In the genomic region with DNA sequence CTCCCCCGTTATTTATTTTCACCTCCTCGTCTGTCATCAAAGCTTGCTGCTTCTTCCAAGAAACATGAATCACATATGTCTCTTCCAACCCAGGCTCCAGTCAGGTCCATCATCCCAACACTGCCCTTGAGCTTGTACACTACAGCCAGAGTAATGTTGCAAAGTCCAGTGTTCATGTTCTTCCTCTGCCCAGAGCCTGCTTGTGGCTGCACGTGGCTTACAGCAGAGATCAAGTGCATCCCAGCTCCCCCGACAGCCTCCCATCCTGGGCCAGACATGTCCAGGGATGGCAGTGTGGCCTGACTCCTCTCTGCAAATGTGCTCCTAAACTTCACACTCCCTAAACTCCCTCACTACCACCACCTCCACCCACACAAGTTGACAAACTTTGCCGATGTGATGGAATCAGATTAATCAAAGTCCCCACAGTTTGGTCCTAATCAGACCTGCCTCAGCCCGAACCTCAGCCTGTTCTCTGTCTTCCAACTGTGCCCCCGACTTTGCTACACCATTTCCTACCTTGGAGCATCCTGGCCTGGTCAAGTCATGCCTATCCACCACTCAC, we compare ENCODE assay signal across 17 cellular contexts. TPM values are rescaled to one million over a fixed set of nuclear protein-coding genes. Genes with fewer than 3 reads are reported as not detected.
DNase-seq lines count a peak whose midpoint lies in the region; ATAC-seq, FAIRE-seq and TF ChIP-seq lines count a peak whose summit lies in the region.
"Had no signal": no experiment of that assay in that cellular context is flagged by ENCODE, and none has a peak within 500 bp of the region (broad histone marks: within the 10 kb centered on the region; RNA-seq: fewer than 3 reads in every experiment).

No MANE protein-coding gene starts in this region.

- intact Hi-C loops in vagina (cut with DNase I) = no loop called here

- H3K27ac ChIP-seq in H1 (ENCODE audit: low read depth, low read length) (no peak overlapping the region), trophoblast cell (ENCODE audit: low read depth, low read length) (no peak overlapping the region), vagina (no peak overlapping the region)
- H3K27ac ChIP-seq: BLaER1 had no signal

- DNase-seq in activated CD8-positive, alpha-beta memory T cell treated with anti-CD3 and anti-CD28 coated beads for 24 hours = peak; percentile 30
- no peak for DNase-seq in activated CD8-positive, alpha-beta memory T cell treated with anti-CD3 and anti-CD28 coated beads, Interleukin-2, amount 50 U/mL, for 4 hours
- DNase-seq in H1 (ENCODE audit: low read depth in 1 of 2, low spot score in 2 of 2) = peak in 1 of 2 experiments; percentile 11
- DNase-seq in trophoblast cell = no peak
- DNase-seq in vagina (ENCODE audit: extremely low spot score in 2 of 2) = peak; percentile 34 to 67
- no peak for DNase-seq in EL
- DNase-seq: 8988T; AML-193; Caco-2; CD8-positive, alpha-beta memory T cell; DND-41; GF-D8; HCEC 1CT; HFFc6 had no signal

- no peaks in the 10 kb centered on the region for H3K36me3 ChIP-seq in H1 (ENCODE audit: control insufficient read depth in 2 of 4, insufficient read depth in 4 of 4, low read length in 3 of 4)
- no peaks in the 10 kb centered on the region for H3K36me3 ChIP-seq in trophoblast cell (ENCODE audit: control insufficient read depth in 1 of 2, insufficient read depth in 2 of 2, low read length in 2 of 2)
- H3K36me3 ChIP-seq in vagina = no peaks in the 10 kb centered on the region
- H3K36me3 ChIP-seq: BLaER1 had no signal

- TF ChIP-seq RAD21 in H1 (IDR thresholded peaks at IDR 0.05 in 1 of 2, conservative IDR thresholded peaks at IDR 0.05 in 1 of 2; ENCODE audit: low read depth in 2 of 2, low read length in 2 of 2) = no peak

- H2BK120ac ChIP-seq in H1 (replicated peaks; ENCODE audit: low read depth, low read length) (no peak overlapping the region), trophoblast cell (ENCODE audit: insufficient read depth, low read length, poor library complexity) (no peak overlapping the region)

- H2AFZ ChIP-seq in H1 (ENCODE audit: low read length) (no peak overlapping the region), trophoblast cell (ENCODE audit: insufficient read depth, low read length, poor library complexity) (no peak overlapping the region)

- POLR2A ChIA-PET in H1 (lab: Charles Lee; ENCODE audit: partially characterized antibody) = no interaction called here

- H2BK15ac ChIP-seq in H1 (ENCODE audit: low read length) = no peak overlapping the region

- ATAC-seq in HG03469 (IDR thresholded peaks at IDR 0.05; ENCODE audit: unreplicated experiment) = no peak

- no peaks in the 10 kb centered on the region; a peak in 1 of 7 replicates for H3K27me3 ChIP-seq in H1 (replicated peaks in 1 of 4; ENCODE audit: control insufficient read depth in 3 of 4, extremely low read depth in 1 of 4, insufficient read depth in 3 of 4, low read length in 3 of 4)
- no peaks in the 10 kb centered on the region for H3K27me3 ChIP-seq in trophoblast cell (ENCODE audit: insufficient read depth, low read length)
- no peaks in the 10 kb centered on the region for H3K27me3 ChIP-seq in vagina
- H3K27me3 ChIP-seq: BLaER1 had no signal

- H2AK5ac ChIP-seq in H1 (ENCODE audit: low read depth, low read length) (no peak overlapping the region), trophoblast cell (ENCODE audit: low read length) (no peak overlapping the region)

- H3K23me2 ChIP-seq in H1 (ENCODE audit: low read depth, low read length) = no peaks in the 10 kb centered on the region

- H3K14ac ChIP-seq in H1 (ENCODE audit: insufficient read length) = no peak overlapping the region
- no peak overlapping the region for H3K14ac ChIP-seq in trophoblast cell (ENCODE audit: low read length)

- no peak overlapping the region for H4K5ac ChIP-seq in H1 (ENCODE audit: insufficient read length, low read depth, low read length)

- no peak overlapping the region for H2BK12ac ChIP-seq in H1 (ENCODE audit: low read depth, low read length)
- H2BK12ac ChIP-seq in trophoblast cell (ENCODE audit: low read length) = no peak overlapping the region

- H3K4me2 ChIP-seq in H1 (ENCODE audit: insufficient read depth in 1 of 2, low read depth in 2 of 2, low read length in 2 of 2) = no peak overlapping the region
- H3K4me2 ChIP-seq in trophoblast cell (ENCODE audit: low read length) = no peak overlapping the region
- H3K4me2 ChIP-seq: BLaER1 had no signal

- H3K79me2 ChIP-seq in H1 (ENCODE audit: control insufficient read depth in 1 of 2, insufficient read depth in 2 of 2, low read length in 2 of 2) = no peaks in the 10 kb centered on the region
- H3K79me2 ChIP-seq in trophoblast cell (ENCODE audit: control insufficient read depth, insufficient read depth, low read length, poor library complexity) = no peaks in the 10 kb centered on the region

- TF ChIP-seq EP300 in H1 (IDR thresholded peaks at IDR 0.05; ENCODE audit: borderline replicate concordance in 1 of 2, low read depth in 2 of 2, low read length in 2 of 2) = no peak

- TF ChIP-seq CTCF in H1 (IDR thresholded peaks at IDR 0.05; ENCODE audit: control extremely low read depth in 1 of 3, insufficient read depth in 1 of 3, low read depth in 1 of 3, low read length in 3 of 3) (no peak), vagina (IDR thresholded peaks at IDR 0.05) (no peak)

- H2BK20ac ChIP-seq in H1 (ENCODE audit: low read length) = no peak overlapping the region

- no peak overlapping the region for H3K4ac ChIP-seq in H1 (replicated peaks; ENCODE audit: insufficient read length, low read depth, low read length)
- no peak overlapping the region for H3K4ac ChIP-seq in trophoblast cell (ENCODE audit: low read depth, low read length)

- CTCF ChIA-PET in H1 (lab: Charles Lee; ENCODE audit: partially characterized antibody) = interaction anchor here (0.5 to 6.9 kb wide), 9 partner anchors 11 to 768 kb away, joined by 3 to 39 read pairs (median 8); no protein-coding TSS in a partner anchor

- no peaks in the 10 kb centered on the region for H3K79me1 ChIP-seq in H1 (ENCODE audit: low read depth, low read length)
- no peaks in the 10 kb centered on the region for H3K79me1 ChIP-seq in trophoblast cell (ENCODE audit: low read length)

- no peak for FAIRE-seq in H1 (lab: Jason Lieb, UNC)
- FAIRE-seq: HTR-8/SVneo had no signal

- H3K4me3 ChIP-seq in H1 (ENCODE audit: extremely low read depth in 1 of 4, insufficient read depth in 2 of 4, low read depth in 3 of 4, low read length in 4 of 4) (no peak overlapping the region), trophoblast cell (ENCODE audit: low read depth, low read length) (no peak overlapping the region), vagina (no peak overlapping the region)
- H3K4me3 ChIP-seq: BLaER1 had no signal

- no peaks in the 10 kb centered on the region for H3K9me3 ChIP-seq in H1 (ENCODE audit: insufficient read depth in 2 of 2, low read depth in 1 of 2, low read length in 1 of 2)
- H3K9me3 ChIP-seq in trophoblast cell (ENCODE audit: insufficient read depth, low read depth, low read length) = no peaks in the 10 kb centered on the region
- no peaks in the 10 kb centered on the region for H3K9me3 ChIP-seq in vagina
- H3K9me3 ChIP-seq: BLaER1, Caco-2 had no signal

- no peaks in the 10 kb centered on the region for H4K20me1 ChIP-seq in H1 (replicated peaks in 1 of 2; ENCODE audit: control insufficient read depth in 1 of 2, insufficient read depth in 2 of 2, low read length in 2 of 2)
- H4K20me1 ChIP-seq: BLaER1 had no signal

- no peak for TF ChIP-seq POLR2A in H1 (IDR thresholded peaks at IDR 0.05; ENCODE audit: control extremely low read depth in 1 of 2, low read depth in 2 of 2, low read length in 2 of 2)
- no peak for TF ChIP-seq POLR2A in vagina (IDR thresholded peaks at IDR 0.05)

- H4K8ac ChIP-seq in H1 (ENCODE audit: extremely low read depth, insufficient read depth, low read length) (peak overlapping the region; percentile 68), trophoblast cell (ENCODE audit: low read depth, low read length) (no peak overlapping the region)

- no peak overlapping the region for H3K23ac ChIP-seq in H1 (ENCODE audit: insufficient read length)
- no peak overlapping the region for H3K23ac ChIP-seq in trophoblast cell (ENCODE audit: low read length)

- H3K18ac ChIP-seq in H1 (ENCODE audit: extremely low read depth, low read length) = no peak overlapping the region
- H3K18ac ChIP-seq in trophoblast cell (ENCODE audit: low read length) = no peak overlapping the region

- WGBS in H1 (ENCODE audit: extremely low coverage in 1 of 2, insufficient coverage in 1 of 2, insufficient read length in 1 of 2, insufficient replicate concordance in 2 of 2, low coverage in 1 of 2, low lambda C conversion rate in 2 of 2, missing lambda C conversion rate in 1 of 2), 2 experiments = 85% methylated on average over 7 of the region's 7 CpGs; no CpG with 5 or more reads in 1 of the 2 experiments
- WGBS in trophoblast cell (ENCODE audit: extremely low coverage, insufficient coverage, insufficient read length) = no CpG with 5 or more reads among the region's 7 CpGs

- peaks cover 10 to 28% (median 20%) of the 10 kb centered on the region in 4 experiments for H3K4me1 ChIP-seq in H1 (replicated peaks in 1 of 4; ENCODE audit: control insufficient read depth in 3 of 4, insufficient read depth in 4 of 4, low read length in 3 of 4)
- peaks cover 7% of the 10 kb centered on the region in 2 experiments for H3K4me1 ChIP-seq in trophoblast cell (ENCODE audit: control insufficient read depth in 1 of 2, insufficient read depth in 2 of 2, low read length in 2 of 2)
- H3K4me1 ChIP-seq in vagina = no peaks in the 10 kb centered on the region
- H3K4me1 ChIP-seq: BLaER1, Caco-2 had no signal

- H3K9ac ChIP-seq in H1 (replicated peaks in 1 of 4; ENCODE audit: extremely low read depth in 1 of 4, low read depth in 3 of 4, low read length in 3 of 4) (no peak overlapping the region), trophoblast cell (ENCODE audit: low read length) (peak overlapping the region; percentile 14)
- H3K9ac ChIP-seq: BLaER1 had no signal

- H2BK5ac ChIP-seq in H1 (ENCODE audit: low read depth, low read length) = no peak overlapping the region
- no peak overlapping the region for H2BK5ac ChIP-seq in trophoblast cell (ENCODE audit: low read depth, low read length, poor library complexity)

- H4K91ac ChIP-seq in H1 (replicated peaks; ENCODE audit: insufficient read length, low read length) = no peak overlapping the region
- H4K91ac ChIP-seq in trophoblast cell (ENCODE audit: low read depth, low read length) = no peak overlapping the region

- no peak overlapping the region for H3K56ac ChIP-seq in H1 (replicated peaks; ENCODE audit: insufficient read length, low read depth, low read length)

- H4K12ac ChIP-seq in trophoblast cell (ENCODE audit: low read depth, low read length) = no peak overlapping the region

RNA-seq across cellular contexts. Expression of a gene that starts 54.2 kb away (rescaled TPM):
- total RNA-seq in H1 (2021; fragmentation: NEBNext Ultra II Directional; extraction: Animal tissue kit (Norgen Biotek cat#: 25700)) = 6.6 and 7.5 TPM in 2 replicates
- 4.9 and 8.9 TPM in 2 replicates for polyA plus RNA-seq in H1 (2011; rRNA removed)
- 6.7 TPM for polyA plus RNA-seq in H1 (2011; cell fraction: cytosol; rRNA removed)
- 32.7 TPM for polyA plus RNA-seq in H1 (2011; cell fraction: nucleus; rRNA removed)
- 7.2 to 11.0 TPM (median 9.3 TPM) in 4 replicates for polyA plus RNA-seq in H1 (2012, experiment 1 of 2)
- 7.4 TPM for polyA plus RNA-seq in H1 (2012, experiment 2 of 2)
- 3.5 TPM for polyA plus RNA-seq in H1 (2013, experiment 1 of 2)
- 3.6 TPM for polyA plus RNA-seq in H1 (2013, experiment 2 of 2)
- 2.6 and 4.0 TPM in 2 replicates for polyA minus RNA-seq in H1 (2011; rRNA and poly(A)+ RNA removed)
- 4.4 TPM for polyA minus RNA-seq in H1 (2011; cell fraction: cytosol; rRNA and poly(A)+ RNA removed)
- polyA minus RNA-seq in H1 (2011; cell fraction: nucleus; rRNA and poly(A)+ RNA removed) = 5.1 TPM
- polyA plus RNA-seq in trophoblast cell (2013) = 5.8 and 6.8 TPM in 2 replicates
- total RNA-seq in vagina = 20.6 TPM

Comparison
In these comparisons a context has a peak if more than half of its experiments do, and no peak if none do; other contexts are left out.
1. DNase-seq: peak in activated CD8-positive, alpha-beta memory T cell treated with anti-CD3 and anti-CD28 coated beads for 24 hours (single experiment) and vagina (2 of 2); none in activated CD8-positive, alpha-beta memory T cell treated with anti-CD3 and anti-CD28 coated beads, Interleukin-2, amount 50 U/mL, for 4 hours (single experiment), trophoblast cell (0 of 2) and EL (single experiment).